In the genomic region with DNA sequence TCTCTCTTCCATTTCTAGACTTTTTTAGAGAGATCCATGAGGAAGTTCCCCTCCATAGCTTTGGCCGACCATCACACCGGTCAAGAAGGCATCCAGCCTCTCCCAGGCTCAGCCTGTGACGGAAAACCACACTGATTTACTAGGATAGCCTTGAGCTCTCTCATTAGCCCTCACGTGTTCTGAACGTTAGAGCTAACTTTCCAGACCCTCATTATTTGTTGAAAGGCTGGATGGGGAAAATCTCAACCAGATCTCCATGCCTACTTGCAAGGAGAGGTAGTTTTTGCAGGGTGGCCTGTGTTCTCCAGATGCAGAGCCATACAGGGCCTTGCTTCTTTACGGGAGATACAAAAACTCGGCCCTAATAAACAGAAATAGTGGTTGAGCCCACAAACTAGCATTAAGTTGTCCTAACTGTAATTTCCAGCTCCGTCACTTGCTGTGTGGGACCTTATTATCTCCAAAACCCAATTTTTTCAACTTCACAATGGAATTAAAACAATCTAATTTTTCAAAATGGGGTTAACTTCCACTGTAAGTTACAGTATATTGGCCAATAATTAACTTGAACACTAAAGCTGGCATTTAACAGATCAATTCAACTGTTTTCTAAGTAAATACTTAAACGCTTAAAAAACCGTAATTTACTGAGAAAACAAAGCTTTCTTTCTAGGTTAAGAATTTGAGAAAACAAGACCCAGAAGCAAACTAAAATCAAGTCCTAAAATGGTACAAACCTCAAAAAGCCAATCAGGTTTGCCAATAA, we compare ENCODE assay signal across 8 cellular contexts.
A peak's percentile ranks its signal among the peaks of the same experiment; 100 is the strongest.
DNase-seq lines count a peak whose midpoint lies in the region; ATAC-seq and TF ChIP-seq lines count a peak whose summit lies in the region.

No MANE protein-coding gene starts in this region.

- DNase-seq in GM23338 (ENCODE audit: low spot score) (no peak), mesenchymal stem cell (no peak), hypothalamus (lab: John Stamatoyannopoulos, UW) (no peak), activated gamma-delta T cell (lab: John Stamatoyannopoulos, UW) (no peak), NCI-H2227 (lab: John Stamatoyannopoulos, UW; ENCODE audit: unreplicated experiment) (no peak), medulla oblongata (ENCODE audit: extremely low spot score) (no peak)

- H3K4me1 Mint-ChIP-seq in GM23338, result peaks cover 14% of the 10 kb centered on the region
- H3K4me1 Mint-ChIP-seq in activated T-helper 17 cell treated with anti-CD3 and anti-CD28 coated beads, Interleukin-2, amount 50 U/mL, for 72 hours, result peaks cover 12% of the 10 kb centered on the region

- H3K4me3 ChIP-seq in ACC112 (ENCODE audit: low read depth, low read length) (peak overlapping the region; percentile 96), GM23338 (no peak overlapping the region; the same call in 1 of the 2 replicates), mesenchymal stem cell (ENCODE audit: insufficient read depth in 1 of 2, low read depth in 1 of 2, low read length in 2 of 2) (peak overlapping the region in 1 of 2 experiments; percentile 60)

- H3K18ac ChIP-seq in mesenchymal stem cell (ENCODE audit: low read depth in 1 of 2, low read length in 2 of 2), result peak overlapping the region in 1 of 2 experiments; percentile 62

- no peaks in the 10 kb centered on the region; the same call in none of the 3 replicates for H3K36me3 Mint-ChIP-seq in GM23338 (ENCODE audit: low read depth)
- H3K36me3 Mint-ChIP-seq in activated T-helper 17 cell treated with anti-CD3 and anti-CD28 coated beads, Interleukin-2, amount 50 U/mL, for 72 hours (ENCODE audit: low read depth), result peaks cover 4% of the 10 kb centered on the region

- peak overlapping the region; percentile 57 for H4K91ac ChIP-seq in mesenchymal stem cell (ENCODE audit: low read length)

- no peaks in the 10 kb centered on the region; the same call in 2 of the 3 replicates for H3K9me3 Mint-ChIP-seq in GM23338
- H3K9me3 Mint-ChIP-seq in activated T-helper 17 cell treated with anti-CD3 and anti-CD28 coated beads, Interleukin-2, amount 50 U/mL, for 72 hours, result peaks cover 3% of the 10 kb centered on the region

- no peak overlapping the region for H3K23ac ChIP-seq in mesenchymal stem cell (ENCODE audit: low read length in 2 of 2)

- no peak for TF ChIP-seq CTCF in GM23338 (conservative IDR thresholded peaks at IDR 0.05; ENCODE audit: low read depth in 2 of 2)

- no peaks in the 10 kb centered on the region; the same call in 1 of the 2 replicates for H3K9me2 ChIP-seq in GM23338 (ENCODE audit: insufficient read depth)

- peak overlapping the region; percentile 97 for H2AK5ac ChIP-seq in mesenchymal stem cell (ENCODE audit: low read length, severe bottlenecking)

- H3K9me3 ChIP-seq in mesenchymal stem cell (ENCODE audit: control insufficient read depth, low read length), result no peaks in the 10 kb centered on the region

- H2AFZ ChIP-seq in ACC112 (ENCODE audit: low read length, unreplicated experiment), result peak overlapping the region; percentile 28
- H2AFZ ChIP-seq in GM23338, result peak overlapping the region; percentile 0; the same call in 1 of the 2 replicates
- H2AFZ ChIP-seq in mesenchymal stem cell (ENCODE audit: low read depth, low read length), result no peak overlapping the region

- no peaks in the 10 kb centered on the region for H3F3A ChIP-seq in GM23338 (replicated peaks; ENCODE audit: low read depth)

- H3K14ac ChIP-seq in mesenchymal stem cell (ENCODE audit: low read length in 2 of 2), result no peak overlapping the region

- H2BK5ac ChIP-seq in mesenchymal stem cell (ENCODE audit: low read depth, low read length, poor library complexity, severe bottlenecking), result peak overlapping the region; percentile 96

- H4K8ac ChIP-seq in mesenchymal stem cell (ENCODE audit: low read length), result peak overlapping the region; percentile 12

- H3K9ac ChIP-seq in mesenchymal stem cell (ENCODE audit: low read length), result peak overlapping the region; percentile 68

- H2BK12ac ChIP-seq in mesenchymal stem cell (ENCODE audit: low read length in 2 of 2), result peak overlapping the region in 1 of 2 experiments; percentile 63

- H3K27me3 ChIP-seq in ACC112 (ENCODE audit: insufficient read depth, low read length) (no peaks in the 10 kb centered on the region), GM23338 (ENCODE audit: insufficient read depth) (no peaks in the 10 kb centered on the region), mesenchymal stem cell (ENCODE audit: control insufficient read depth in 1 of 2, insufficient read depth in 1 of 2, low read length in 2 of 2) (no peaks in the 10 kb centered on the region)

- peaks cover 3% of the 10 kb centered on the region for H3K79me1 ChIP-seq in mesenchymal stem cell (replicated peaks; ENCODE audit: low read length, poor library complexity, severe bottlenecking)

- peak overlapping the region in 1 of 2 experiments; percentile 49 for H3K4ac ChIP-seq in mesenchymal stem cell (ENCODE audit: low read depth in 1 of 2, low read length in 2 of 2)

- peaks cover 15% of the 10 kb centered on the region for H3K27me3 Mint-ChIP-seq in GM23338 (ENCODE audit: insufficient read depth, low read depth, poor library complexity)
- no peaks in the 10 kb centered on the region for H3K27me3 Mint-ChIP-seq in activated T-helper 17 cell treated with anti-CD3 and anti-CD28 coated beads, Interleukin-2, amount 50 U/mL, for 72 hours

- no peaks in the 10 kb centered on the region for H3K36me3 ChIP-seq in ACC112 (ENCODE audit: insufficient read depth, low read length)
- no peaks in the 10 kb centered on the region for H3K36me3 ChIP-seq in GM23338 (ENCODE audit: insufficient read depth)
- H3K36me3 ChIP-seq in mesenchymal stem cell (ENCODE audit: control insufficient read depth in 1 of 2, insufficient read depth in 2 of 2, low read depth in 1 of 2, low read length in 2 of 2), result peaks cover 0 to 6% of the 10 kb centered on the region in 2 experiments

- H3K79me2 ChIP-seq in ACC112 (ENCODE audit: control insufficient read depth, insufficient read depth, low read length, unreplicated experiment) (no peaks in the 10 kb centered on the region), GM23338 (replicated peaks; ENCODE audit: insufficient read depth) (no peaks in the 10 kb centered on the region)

- WGBS in mesenchymal stem cell, result 95% methylated on average over 9 of the region's 10 CpGs

- ATAC-seq in GM23338, result no peak
- no peak for ATAC-seq in activated T-helper 17 cell treated with anti-CD3 and anti-CD28 coated beads, Interleukin-2, amount 50 U/mL, for 72 hours (replicated peaks)

- H3K4me2 ChIP-seq in GM23338 (no peak overlapping the region), mesenchymal stem cell (ENCODE audit: low read length, poor library complexity, severe bottlenecking) (no peak overlapping the region)

- H3K4me1 ChIP-seq in ACC112 (ENCODE audit: control insufficient read depth, insufficient read depth, low read length, unreplicated experiment) (peaks cover 9% of the 10 kb centered on the region), GM23338 (ENCODE audit: insufficient read depth) (peaks cover 14% of the 10 kb centered on the region), mesenchymal stem cell (ENCODE audit: control insufficient read depth, insufficient read depth, low read depth, low read length) (peaks cover 6% of the 10 kb centered on the region)

- H3K27ac Mint-ChIP-seq in GM23338, result no peak overlapping the region; the same call in 1 of the 2 replicates
- H3K27ac Mint-ChIP-seq in activated T-helper 17 cell treated with anti-CD3 and anti-CD28 coated beads, Interleukin-2, amount 50 U/mL, for 72 hours, result peak overlapping the region; percentile 93

- peak overlapping the region; percentile 48 for H2BK15ac ChIP-seq in mesenchymal stem cell (ENCODE audit: low read depth, poor library complexity, severe bottlenecking)

- peak overlapping the region; percentile 91 for H3K4me3 Mint-ChIP-seq in GM23338
- peak overlapping the region; percentile 78 for H3K4me3 Mint-ChIP-seq in activated T-helper 17 cell treated with anti-CD3 and anti-CD28 coated beads, Interleukin-2, amount 50 U/mL, for 72 hours

- H2BK120ac ChIP-seq in mesenchymal stem cell (ENCODE audit: low read depth, low read length), result peak overlapping the region; percentile 64

- H3K27ac ChIP-seq in ACC112 (ENCODE audit: low read depth, low read length) (peak overlapping the region; percentile 35), GM23338 (ENCODE audit: low read depth) (no peak overlapping the region), mesenchymal stem cell (ENCODE audit: low read length, poor library complexity, severe bottlenecking) (peak overlapping the region; percentile 99)

- no peaks in the 10 kb centered on the region for H4K20me1 ChIP-seq in GM23338 (replicated peaks; ENCODE audit: insufficient read depth)

TF ChIP-seq in GM23338, 12 proteins besides CTCF, POLR2A, EP300 and RAD21:
- no peak for TF ChIP-seq ZNF114 (CRISPR knock-in tag; IDR thresholded peaks at IDR 0.05)
- no peak for TF ChIP-seq EZH2phosphoT487 (IDR thresholded peaks at IDR 0.05; ENCODE audit: unreplicated experiment)
- TF ChIP-seq, protein P1, sequence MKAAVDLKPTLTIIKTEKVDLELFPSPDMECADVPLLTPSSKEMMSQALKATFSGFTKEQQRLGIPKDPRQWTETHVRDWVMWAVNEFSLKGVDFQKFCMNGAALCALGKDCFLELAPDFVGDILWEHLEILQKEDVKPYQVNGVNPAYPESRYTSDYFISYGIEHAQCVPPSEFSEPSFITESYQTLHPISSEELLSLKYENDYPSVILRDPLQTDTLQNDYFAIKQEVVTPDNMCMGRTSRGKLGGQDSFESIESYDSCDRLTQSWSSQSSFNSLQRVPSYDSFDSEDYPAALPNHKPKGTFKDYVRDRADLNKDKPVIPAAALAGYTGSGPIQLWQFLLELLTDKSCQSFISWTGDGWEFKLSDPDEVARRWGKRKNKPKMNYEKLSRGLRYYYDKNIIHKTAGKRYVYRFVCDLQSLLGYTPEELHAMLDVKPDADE (IDR thresholded peaks at IDR 0.05), result no peak
